ENCODE assay signal across 1 cellular context in the genomic region with DNA sequence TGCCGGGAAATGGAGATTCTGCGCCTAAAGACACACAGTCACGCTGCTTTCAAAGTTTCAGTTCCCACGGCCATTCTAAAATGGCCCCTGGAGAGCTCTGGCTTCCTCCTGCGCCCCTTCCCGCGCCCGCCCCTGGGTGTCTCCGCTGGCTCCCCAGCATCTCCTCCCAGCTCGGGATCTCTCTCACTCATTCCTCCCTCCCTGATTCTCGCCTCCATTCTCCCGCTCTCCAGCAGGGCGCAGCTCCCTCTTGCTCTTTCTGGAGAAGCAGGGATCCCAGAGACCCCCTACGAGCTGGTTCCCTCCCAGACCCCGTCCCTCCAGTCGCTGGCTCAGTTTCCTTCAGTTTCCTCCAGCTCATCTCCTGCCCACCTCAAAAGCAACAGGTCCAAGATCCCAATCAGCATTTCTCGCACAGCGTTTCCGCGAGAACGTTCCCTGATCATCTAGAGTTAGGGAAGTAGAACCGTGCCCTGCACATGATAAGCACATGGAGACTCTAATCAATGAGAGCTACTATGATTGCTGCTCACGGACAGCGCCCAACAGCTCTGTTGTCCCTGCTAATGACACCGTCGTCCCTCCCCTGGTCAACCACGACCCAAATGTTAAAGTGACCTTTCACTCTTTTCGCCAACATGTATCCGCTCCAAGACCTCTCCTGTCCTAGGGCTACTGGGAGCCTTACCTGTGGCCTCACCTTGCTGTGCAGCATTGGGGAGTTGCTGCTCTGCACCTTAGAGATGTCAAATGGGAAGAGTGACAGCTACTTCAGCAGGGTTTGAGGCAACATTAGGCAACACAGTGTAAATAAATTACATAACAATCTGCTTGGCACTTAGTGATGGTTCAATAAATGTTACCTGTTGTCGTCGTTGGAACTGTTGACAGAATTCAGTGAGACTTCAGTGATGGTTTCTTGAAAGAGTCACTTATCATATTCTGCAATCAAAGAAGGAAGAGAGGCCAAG.
TF ChIP-seq lines count a peak whose summit lies in the region.

No MANE protein-coding gene starts in this region.

TF ChIP-seq in GM23338, 12 proteins besides CTCF, POLR2A, EP300 and RAD21 (continued from another document):
- TF ChIP-seq, protein P1, sequence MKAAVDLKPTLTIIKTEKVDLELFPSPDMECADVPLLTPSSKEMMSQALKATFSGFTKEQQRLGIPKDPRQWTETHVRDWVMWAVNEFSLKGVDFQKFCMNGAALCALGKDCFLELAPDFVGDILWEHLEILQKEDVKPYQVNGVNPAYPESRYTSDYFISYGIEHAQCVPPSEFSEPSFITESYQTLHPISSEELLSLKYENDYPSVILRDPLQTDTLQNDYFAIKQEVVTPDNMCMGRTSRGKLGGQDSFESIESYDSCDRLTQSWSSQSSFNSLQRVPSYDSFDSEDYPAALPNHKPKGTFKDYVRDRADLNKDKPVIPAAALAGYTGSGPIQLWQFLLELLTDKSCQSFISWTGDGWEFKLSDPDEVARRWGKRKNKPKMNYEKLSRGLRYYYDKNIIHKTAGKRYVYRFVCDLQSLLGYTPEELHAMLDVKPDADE (IDR thresholded peaks at IDR 0.05), result no peak
- TF ChIP-seq NANOG (IDR thresholded peaks at IDR 0.05; ENCODE audit: borderline replicate concordance) (no peak), CREB1 (CRISPR knock-in tag; IDR thresholded peaks at IDR 0.05; ENCODE audit: low read depth) (no peak)
- TF ChIP-seq, protein P2, sequence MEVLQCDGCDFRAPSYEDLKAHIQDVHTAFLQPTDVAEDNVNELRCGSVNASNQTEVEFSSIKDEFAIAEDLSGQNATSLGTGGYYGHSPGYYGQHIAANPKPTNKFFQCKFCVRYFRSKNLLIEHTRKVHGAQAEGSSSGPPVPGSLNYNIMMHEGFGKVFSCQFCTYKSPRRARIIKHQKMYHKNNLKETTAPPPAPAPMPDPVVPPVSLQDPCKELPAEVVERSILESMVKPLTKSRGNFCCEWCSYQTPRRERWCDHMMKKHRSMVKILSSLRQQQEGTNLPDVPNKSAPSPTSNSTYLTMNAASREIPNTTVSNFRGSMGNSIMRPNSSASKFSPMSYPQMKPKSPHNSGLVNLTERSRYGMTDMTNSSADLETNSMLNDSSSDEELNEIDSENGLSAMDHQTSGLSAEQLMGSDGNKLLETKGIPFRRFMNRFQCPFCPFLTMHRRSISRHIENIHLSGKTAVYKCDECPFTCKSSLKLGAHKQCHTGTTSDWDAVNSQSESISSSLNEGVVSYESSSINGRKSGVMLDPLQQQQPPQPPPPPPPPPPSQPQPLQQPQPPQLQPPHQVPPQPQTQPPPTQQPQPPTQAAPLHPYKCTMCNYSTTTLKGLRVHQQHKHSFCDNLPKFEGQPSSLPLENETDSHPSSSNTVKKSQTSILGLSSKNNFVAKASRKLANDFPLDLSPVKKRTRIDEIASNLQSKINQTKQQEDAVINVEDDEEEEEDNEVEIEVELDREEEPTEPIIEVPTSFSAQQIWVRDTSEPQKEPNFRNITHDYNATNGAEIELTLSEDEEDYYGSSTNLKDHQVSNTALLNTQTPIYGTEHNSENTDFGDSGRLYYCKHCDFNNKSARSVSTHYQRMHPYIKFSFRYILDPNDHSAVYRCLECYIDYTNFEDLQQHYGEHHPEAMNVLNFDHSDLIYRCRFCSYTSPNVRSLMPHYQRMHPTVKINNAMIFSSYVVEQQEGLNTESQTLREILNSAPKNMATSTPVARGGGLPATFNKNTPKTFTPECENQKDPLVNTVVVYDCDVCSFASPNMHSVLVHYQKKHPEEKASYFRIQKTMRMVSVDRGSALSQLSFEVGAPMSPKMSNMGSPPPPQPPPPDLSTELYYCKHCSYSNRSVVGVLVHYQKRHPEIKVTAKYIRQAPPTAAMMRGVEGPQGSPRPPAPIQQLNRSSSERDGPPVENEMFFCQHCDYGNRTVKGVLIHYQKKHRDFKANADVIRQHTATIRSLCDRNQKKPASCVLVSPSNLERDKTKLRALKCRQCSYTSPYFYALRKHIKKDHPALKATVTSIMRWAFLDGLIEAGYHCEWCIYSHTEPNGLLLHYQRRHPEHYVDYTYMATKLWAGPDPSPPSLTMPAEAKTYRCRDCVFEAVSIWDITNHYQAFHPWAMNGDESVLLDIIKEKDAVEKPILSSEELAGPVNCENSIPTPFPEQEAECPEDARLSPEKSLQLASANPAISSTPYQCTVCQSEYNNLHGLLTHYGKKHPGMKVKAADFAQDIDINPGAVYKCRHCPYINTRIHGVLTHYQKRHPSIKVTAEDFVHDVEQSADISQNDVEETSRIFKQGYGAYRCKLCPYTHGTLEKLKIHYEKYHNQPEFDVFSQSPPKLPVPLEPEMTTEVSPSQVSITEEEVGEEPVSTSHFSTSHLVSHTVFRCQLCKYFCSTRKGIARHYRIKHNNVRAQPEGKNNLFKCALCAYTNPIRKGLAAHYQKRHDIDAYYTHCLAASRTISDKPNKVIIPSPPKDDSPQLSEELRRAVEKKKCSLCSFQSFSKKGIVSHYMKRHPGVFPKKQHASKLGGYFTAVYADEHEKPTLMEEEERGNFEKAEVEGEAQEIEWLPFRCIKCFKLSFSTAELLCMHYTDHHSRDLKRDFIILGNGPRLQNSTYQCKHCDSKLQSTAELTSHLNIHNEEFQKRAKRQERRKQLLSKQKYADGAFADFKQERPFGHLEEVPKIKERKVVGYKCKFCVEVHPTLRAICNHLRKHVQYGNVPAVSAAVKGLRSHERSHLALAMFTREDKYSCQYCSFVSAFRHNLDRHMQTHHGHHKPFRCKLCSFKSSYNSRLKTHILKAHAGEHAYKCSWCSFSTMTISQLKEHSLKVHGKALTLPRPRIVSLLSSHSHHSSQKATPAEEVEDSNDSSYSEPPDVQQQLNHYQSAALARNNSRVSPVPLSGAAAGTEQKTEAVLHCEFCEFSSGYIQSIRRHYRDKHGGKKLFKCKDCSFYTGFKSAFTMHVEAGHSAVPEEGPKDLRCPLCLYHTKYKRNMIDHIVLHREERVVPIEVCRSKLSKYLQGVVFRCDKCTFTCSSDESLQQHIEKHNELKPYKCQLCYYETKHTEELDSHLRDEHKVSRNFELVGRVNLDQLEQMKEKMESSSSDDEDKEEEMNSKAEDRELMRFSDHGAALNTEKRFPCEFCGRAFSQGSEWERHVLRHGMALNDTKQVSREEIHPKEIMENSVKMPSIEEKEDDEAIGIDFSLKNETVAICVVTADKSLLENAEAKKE (CRISPR knock-in tag; IDR thresholded peaks at IDR 0.05), result no peak
- TF ChIP-seq, protein P3, sequence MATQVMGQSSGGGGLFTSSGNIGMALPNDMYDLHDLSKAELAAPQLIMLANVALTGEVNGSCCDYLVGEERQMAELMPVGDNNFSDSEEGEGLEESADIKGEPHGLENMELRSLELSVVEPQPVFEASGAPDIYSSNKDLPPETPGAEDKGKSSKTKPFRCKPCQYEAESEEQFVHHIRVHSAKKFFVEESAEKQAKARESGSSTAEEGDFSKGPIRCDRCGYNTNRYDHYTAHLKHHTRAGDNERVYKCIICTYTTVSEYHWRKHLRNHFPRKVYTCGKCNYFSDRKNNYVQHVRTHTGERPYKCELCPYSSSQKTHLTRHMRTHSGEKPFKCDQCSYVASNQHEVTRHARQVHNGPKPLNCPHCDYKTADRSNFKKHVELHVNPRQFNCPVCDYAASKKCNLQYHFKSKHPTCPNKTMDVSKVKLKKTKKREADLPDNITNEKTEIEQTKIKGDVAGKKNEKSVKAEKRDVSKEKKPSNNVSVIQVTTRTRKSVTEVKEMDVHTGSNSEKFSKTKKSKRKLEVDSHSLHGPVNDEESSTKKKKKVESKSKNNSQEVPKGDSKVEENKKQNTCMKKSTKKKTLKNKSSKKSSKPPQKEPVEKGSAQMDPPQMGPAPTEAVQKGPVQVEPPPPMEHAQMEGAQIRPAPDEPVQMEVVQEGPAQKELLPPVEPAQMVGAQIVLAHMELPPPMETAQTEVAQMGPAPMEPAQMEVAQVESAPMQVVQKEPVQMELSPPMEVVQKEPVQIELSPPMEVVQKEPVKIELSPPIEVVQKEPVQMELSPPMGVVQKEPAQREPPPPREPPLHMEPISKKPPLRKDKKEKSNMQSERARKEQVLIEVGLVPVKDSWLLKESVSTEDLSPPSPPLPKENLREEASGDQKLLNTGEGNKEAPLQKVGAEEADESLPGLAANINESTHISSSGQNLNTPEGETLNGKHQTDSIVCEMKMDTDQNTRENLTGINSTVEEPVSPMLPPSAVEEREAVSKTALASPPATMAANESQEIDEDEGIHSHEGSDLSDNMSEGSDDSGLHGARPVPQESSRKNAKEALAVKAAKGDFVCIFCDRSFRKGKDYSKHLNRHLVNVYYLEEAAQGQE (IDR thresholded peaks at IDR 0.05; ENCODE audit: unreplicated experiment), result no peak
